1 cellular context compared by ENCODE assay signal in genomic region chr18:55501594-55502345, GRCh38.
TF ChIP-seq lines count a peak whose summit lies in the region.

No MANE protein-coding gene starts in this region.

TF ChIP-seq in GM23338, 12 proteins besides CTCF, POLR2A, EP300 and RAD21 (continued from another document):
- no peak for TF ChIP-seq ETS1 (IDR thresholded peaks at IDR 0.05)
- TF ChIP-seq ZNF114 (CRISPR knock-in tag; IDR thresholded peaks at IDR 0.05) = no peak
- TF ChIP-seq ZNF462 (CRISPR knock-in tag; IDR thresholded peaks at IDR 0.05) = no peak
- no peak for TF ChIP-seq STAT1 (IDR thresholded peaks at IDR 0.05; ENCODE audit: unreplicated experiment)
- TF ChIP-seq JUNB (IDR thresholded peaks at IDR 0.05; ENCODE audit: unreplicated experiment) = no peak
TF ChIP-seq in GM23338: peak in this region for 0.
